Comparison of ENCODE assay signal across 1 cellular context in the genomic region with DNA sequence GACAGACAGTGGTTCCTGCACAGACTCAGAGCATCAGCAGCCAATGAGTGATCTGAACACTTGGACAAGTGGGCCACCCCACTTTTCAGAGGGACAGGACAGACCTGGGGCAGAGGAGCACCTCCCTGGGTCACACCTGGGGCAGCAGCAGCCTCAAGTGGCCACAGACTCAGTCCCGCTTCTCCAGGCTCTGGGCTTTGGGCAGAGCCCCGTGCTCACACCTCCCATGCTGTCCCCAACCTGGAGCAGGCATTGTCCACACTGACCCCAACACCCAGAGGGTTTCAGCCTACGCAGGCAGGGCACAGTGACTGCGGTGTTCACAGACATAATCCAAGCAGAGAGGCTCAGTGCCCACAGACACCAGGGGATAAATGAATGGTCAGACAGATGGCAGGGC.
TF ChIP-seq lines count a peak whose summit lies in the region.

No MANE protein-coding gene starts in this region.

TF ChIP-seq in H1, 55 proteins besides CTCF, POLR2A, EP300 and RAD21:
- TF ChIP-seq YY1 (IDR thresholded peaks at IDR 0.05; ENCODE audit: low read depth, low read length) (no peak), TBP (IDR thresholded peaks at IDR 0.05; ENCODE audit: low read depth, low read length) (no peak), NANOG (IDR thresholded peaks at IDR 0.05; ENCODE audit: insufficient read depth, low read depth, low read length, poor library complexity, severe bottlenecking) (no peak), POU5F1 (IDR thresholded peaks at IDR 0.05; ENCODE audit: low read depth, low read length) (no peak)
